Comparison of ENCODE assay signal across 9 cellular contexts in genomic region chr9:96453625-96454024, GRCh38. TPM values are rescaled to one million over a fixed set of nuclear protein-coding genes. Genes with fewer than 3 reads are reported as not detected.
A peak's percentile ranks its signal among the peaks of the same experiment; 100 is the strongest.
DNase-seq lines count a peak whose midpoint lies in the region; ATAC-seq, FAIRE-seq and TF ChIP-seq lines count a peak whose summit lies in the region.
"Had no signal": no experiment of that assay in that cellular context is flagged by ENCODE, and none has a peak within 500 bp of the region (broad histone marks: within the 10 kb centered on the region; RNA-seq: fewer than 3 reads in every experiment).

No MANE protein-coding gene starts in this region.

- ATAC-seq in activated CD8-positive, alpha-beta T cell treated with anti-CD3 and anti-CD28 coated beads for 36 hours, result no peak
- ATAC-seq in activated CD8-positive, alpha-beta T cell treated with anti-CD3 and anti-CD28 coated beads, Interleukin-2, amount 10 ng/mL, durations not matched to agents 7 days and 5 days, result no peak
- ATAC-seq in foreskin keratinocyte (no peak), GM19397 (IDR thresholded peaks at IDR 0.05; ENCODE audit: unreplicated experiment) (no peak), HG03354 (IDR thresholded peaks at IDR 0.05; ENCODE audit: poor library complexity, severe bottlenecking, unreplicated experiment) (no peak)

- no peak overlapping the region for H3K4me3 Mint-ChIP-seq in activated CD8-positive, alpha-beta T cell treated with anti-CD3 and anti-CD28 coated beads for 36 hours
- H3K4me3 Mint-ChIP-seq in activated CD8-positive, alpha-beta T cell treated with anti-CD3 and anti-CD28 coated beads, Interleukin-2, amount 10 ng/mL, durations not matched to agents 7 days and 5 days, result no peak overlapping the region

- intact Hi-C loops in activated CD8-positive, alpha-beta T cell treated with anti-CD3 and anti-CD28 coated beads for 36 hours (cut with micrococcal nuclease), result no loop called here
- intact Hi-C loops in testis (cut with DNase I; ENCODE audit: low total_unique reads), result no loop called here

- POLR2A ChIA-PET in activated CD8-positive, alpha-beta T cell treated with anti-CD3 and anti-CD28 coated beads for 36 hours (lab: Charles Lee), result no interaction called here
- POLR2A ChIA-PET in activated CD8-positive, alpha-beta T cell treated with anti-CD3 and anti-CD28 coated beads, Interleukin-2, amount 10 ng/mL, durations not matched to agents 7 days and 5 days (lab: Charles Lee), result no interaction called here

- 40 to 41% methylated on average over 2 of the region's 2 CpGs for whole genome bisulfite sequencing in testis, 2 donors

- H3K4me3 ChIP-seq in testis, result no peak overlapping the region

- H3K4me1 Mint-ChIP-seq in activated CD8-positive, alpha-beta T cell treated with anti-CD3 and anti-CD28 coated beads for 36 hours (ENCODE audit: low read depth), result peaks cover 27% of the 10 kb centered on the region
- peaks cover 16% of the 10 kb centered on the region for H3K4me1 Mint-ChIP-seq in activated CD8-positive, alpha-beta T cell treated with anti-CD3 and anti-CD28 coated beads, Interleukin-2, amount 10 ng/mL, durations not matched to agents 7 days and 5 days (ENCODE audit: low read depth)

- CTCF ChIA-PET in activated CD8-positive, alpha-beta T cell treated with anti-CD3 and anti-CD28 coated beads for 36 hours (lab: Charles Lee), result interaction anchor here (3.6 kb wide), 1 partner anchor 113 kb away, joined by 13 read pairs; no protein-coding TSS in a partner anchor
- CTCF ChIA-PET in activated CD8-positive, alpha-beta T cell treated with anti-CD3 and anti-CD28 coated beads, Interleukin-2, amount 10 ng/mL, durations not matched to agents 7 days and 5 days (lab: Charles Lee), result interaction anchor here (1.6 kb wide), 1 partner anchor 11 kb away, joined by 6 read pairs; no protein-coding TSS in a partner anchor

- peaks cover 2% of the 10 kb centered on the region for H3K36me3 Mint-ChIP-seq in activated CD8-positive, alpha-beta T cell treated with anti-CD3 and anti-CD28 coated beads for 36 hours (ENCODE audit: low read depth)
- no peaks in the 10 kb centered on the region for H3K36me3 Mint-ChIP-seq in activated CD8-positive, alpha-beta T cell treated with anti-CD3 and anti-CD28 coated beads, Interleukin-2, amount 10 ng/mL, durations not matched to agents 7 days and 5 days (ENCODE audit: low read depth)

- H3K27ac Mint-ChIP-seq in activated CD8-positive, alpha-beta T cell treated with anti-CD3 and anti-CD28 coated beads for 36 hours, result no peak overlapping the region
- H3K27ac Mint-ChIP-seq in activated CD8-positive, alpha-beta T cell treated with anti-CD3 and anti-CD28 coated beads, Interleukin-2, amount 10 ng/mL, durations not matched to agents 7 days and 5 days, result no peak overlapping the region

- H3K27me3 ChIP-seq in foreskin keratinocyte (no peaks in the 10 kb centered on the region), testis (no peaks in the 10 kb centered on the region)

- H3K36me3 ChIP-seq in testis (ENCODE audit: low read depth, missing control alignments), result no peaks in the 10 kb centered on the region

- no peak overlapping the region for H3K27ac ChIP-seq in foreskin keratinocyte
- H3K27ac ChIP-seq in testis, result no peak overlapping the region

- no peaks in the 10 kb centered on the region for H3K4me1 ChIP-seq in foreskin keratinocyte
- H3K4me1 ChIP-seq in testis, result no peaks in the 10 kb centered on the region

- peak; percentile 37 for TF ChIP-seq CTCF in activated CD8-positive, alpha-beta T cell treated with anti-CD3 and anti-CD28 coated beads for 36 hours (IDR thresholded peaks at IDR 0.05)
- TF ChIP-seq CTCF in foreskin keratinocyte (conservative IDR thresholded peaks at IDR 0.05) (peak; percentile 68), testis (IDR thresholded peaks at IDR 0.05) (peak; percentile 48 to 62 (median 49))

- H3K9me3 ChIP-seq in testis, result no peaks in the 10 kb centered on the region

- peak; percentile 65 for FAIRE-seq in RCC 7860 (lab: Jason Lieb, UNC)

- peaks cover 9% of the 10 kb centered on the region for H3K27me3 Mint-ChIP-seq in activated CD8-positive, alpha-beta T cell treated with anti-CD3 and anti-CD28 coated beads for 36 hours
- peaks cover 8% of the 10 kb centered on the region for H3K27me3 Mint-ChIP-seq in activated CD8-positive, alpha-beta T cell treated with anti-CD3 and anti-CD28 coated beads, Interleukin-2, amount 10 ng/mL, durations not matched to agents 7 days and 5 days (ENCODE audit: low read depth)

- TF ChIP-seq POLR2A in testis (IDR thresholded peaks at IDR 0.05), result no peak

- peak; percentile 26 for DNase-seq in activated CD8-positive, alpha-beta T cell treated with anti-CD3 and anti-CD28 coated beads for 36 hours
- DNase-seq in activated CD8-positive, alpha-beta T cell treated with anti-CD3 and anti-CD28 coated beads, Interleukin-2, amount 10 ng/mL, durations not matched to agents 7 days and 5 days, result no peak
- DNase-seq in RCC 7860 (ENCODE audit: low spot score) (no peak), foreskin keratinocyte (peak in 1 of 2 donors; percentile 38), testis (peak; percentile 49), NCI-H1092 treated with DMSO at 0.1 percent for 48 hours (lab: John Stamatoyannopoulos, UW) (no peak)
- DNase-seq: kidney glomerular epithelial cell had no signal

- no peaks in the 10 kb centered on the region for H3K9me3 Mint-ChIP-seq in activated CD8-positive, alpha-beta T cell treated with anti-CD3 and anti-CD28 coated beads for 36 hours
- no peaks in the 10 kb centered on the region for H3K9me3 Mint-ChIP-seq in activated CD8-positive, alpha-beta T cell treated with anti-CD3 and anti-CD28 coated beads, Interleukin-2, amount 10 ng/mL, durations not matched to agents 7 days and 5 days (ENCODE audit: insufficient read depth)

RNA-seq across cellular contexts. Expression of gene HABP4, which starts 3.7 kb away (rescaled TPM):
- 1 to 10 TPM; 7.0 to 8.3 TPM for total RNA-seq in activated CD8-positive, alpha-beta T cell treated with anti-CD3 and anti-CD28 coated beads for 36 hours
- 1 to 10 TPM; 4.1 to 5.0 TPM for total RNA-seq in activated CD8-positive, alpha-beta T cell treated with anti-CD3 and anti-CD28 coated beads, Interleukin-2, amount 10 ng/mL, durations not matched to agents 7 days and 5 days
- 5.6 and 6.3 TPM in 2 replicates for total RNA-seq in foreskin keratinocyte
- 6.2 and 6.4 TPM in 2 replicates for polyA plus RNA-seq in foreskin keratinocyte
- total RNA-seq in testis, result 10 to 100 TPM; 30.6 to 67.2 TPM
- 46.9 TPM for polyA plus RNA-seq in testis (ENCODE audit: insufficient read depth, low read depth, low replicate concordance)

RNA-seq across cellular contexts. Expression of gene ZNF367, which starts 35.5 kb away (rescaled TPM):
- 10 to 100 TPM; 29.3 to 30.1 TPM for total RNA-seq in activated CD8-positive, alpha-beta T cell treated with anti-CD3 and anti-CD28 coated beads for 36 hours
- total RNA-seq in activated CD8-positive, alpha-beta T cell treated with anti-CD3 and anti-CD28 coated beads, Interleukin-2, amount 10 ng/mL, durations not matched to agents 7 days and 5 days, result 10 to 100 TPM; 37.1 to 38.4 TPM
- 11.7 and 11.9 TPM in 2 replicates for total RNA-seq in foreskin keratinocyte
- polyA plus RNA-seq in foreskin keratinocyte, result 3.5 and 4.3 TPM in 2 replicates
- 10 to 100 TPM in 1 of 2 donors, 1 to 10 TPM in 1; 6.9 to 10.6 TPM for total RNA-seq in testis
- 11.3 TPM for polyA plus RNA-seq in testis (ENCODE audit: insufficient read depth, low read depth, low replicate concordance)

Comparison
In these comparisons a context has a peak if more than half of its experiments do, and no peak if none do; other contexts are left out.
1. DNase-seq: peak in activated CD8-positive, alpha-beta T cell treated with anti-CD3 and anti-CD28 coated beads for 36 hours (single experiment) and testis (single experiment); none in activated CD8-positive, alpha-beta T cell treated with anti-CD3 and anti-CD28 coated beads, Interleukin-2, amount 10 ng/mL, durations not matched to agents 7 days and 5 days (single experiment), RCC 7860 (single experiment) and NCI-H1092 treated with DMSO at 0.1 percent for 48 hours (single experiment).
2. Peak in every context shown above with its lines, with median percentiles within 50 percentile points of each other: CTCF ChIP-seq.